ENCODE assay signal across 22 cellular contexts in the genomic region with DNA sequence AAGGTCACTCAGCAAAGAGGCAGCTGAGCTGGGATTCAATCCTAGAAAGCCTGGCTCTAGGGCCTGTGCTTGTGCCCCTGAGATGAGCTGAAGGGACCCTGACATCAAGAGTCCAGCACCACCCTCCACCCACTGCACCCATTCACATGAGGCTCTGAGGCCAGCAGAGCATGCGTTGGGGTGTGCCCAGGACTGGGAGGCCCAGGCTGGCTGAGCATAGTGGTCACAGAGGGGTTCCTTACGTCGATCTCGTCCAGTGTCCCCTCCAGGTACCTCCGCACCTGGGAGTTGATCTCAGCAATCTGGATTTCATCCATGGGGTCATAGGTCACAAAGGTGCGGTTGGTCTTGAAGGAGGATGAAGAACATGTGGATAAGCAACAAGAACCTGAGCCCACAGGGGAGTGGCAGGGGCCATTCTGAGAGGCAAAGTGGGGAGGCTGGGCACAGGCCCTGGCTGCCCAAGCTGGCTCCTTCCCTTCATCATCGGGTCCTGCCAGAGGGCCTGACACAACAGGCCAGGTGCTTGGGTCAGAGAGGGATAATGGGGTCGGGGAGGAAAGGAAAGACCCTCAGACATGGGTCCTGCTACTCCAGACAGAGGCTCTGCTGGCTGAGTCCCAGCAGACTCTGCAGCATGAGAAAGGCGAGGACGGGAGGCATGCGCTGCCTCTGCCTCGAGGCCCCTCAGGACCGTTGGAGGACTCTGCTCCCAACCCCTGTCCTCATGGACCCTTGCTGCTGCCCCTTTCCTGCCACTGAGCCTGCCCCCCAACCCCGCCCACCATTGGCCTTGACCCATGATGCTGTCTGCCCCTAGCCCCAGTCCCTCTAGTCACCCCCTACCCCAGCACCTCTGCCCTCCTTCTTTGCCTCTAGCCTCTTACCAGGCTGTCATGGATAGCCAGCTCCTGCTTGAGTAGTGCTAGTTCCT.
"Had no signal": no experiment of that assay in that cellular context is flagged by ENCODE, and none has a peak within 500 bp of the region (broad histone marks: within the 10 kb centered on the region; RNA-seq: fewer than 3 reads in every experiment).

No MANE protein-coding gene starts in this region.

- H3K4me1 ChIP-seq: Peyer's patch, SJSA1 had no signal

- H3K27me3 Mint-ChIP-seq: activated CD8-positive, alpha-beta memory T cell treated with anti-CD3 and anti-CD28 coated beads, Interleukin-2, amount 10 ng/mL, durations not matched to agents 7 days and 5 days; activated naive CD8-positive, alpha-beta T cell; activated T-cell treated with anti-CD3 and anti-CD28 coated beads, Interleukin-2, amount 50 U/mL, for 24 hours had no signal

- DNase-seq: activated CD4-positive, alpha-beta T cell treated with anti-CD3 and anti-CD28 coated beads for 1 hour; activated CD4-positive, alpha-beta T cell treated with anti-CD3 and anti-CD28 coated beads, Interleukin-2, amount 10 ng/mL, durations not matched to agents 24 days and 14 days; activated CD4-positive, alpha-beta T cell treated with anti-CD3 and anti-CD28 coated beads, Interleukin-2, amount 50 U/mL, for 48 hours; activated CD8-positive, alpha-beta memory T cell treated with anti-CD3 and anti-CD28 coated beads, Interleukin-2, amount 10 ng/mL, durations not matched to agents 7 days and 5 days; activated gamma-delta T cell; activated naive CD4-positive, alpha-beta T cell treated with anti-CD3 and anti-CD28 coated beads for 36 hours; activated T-cell treated with anti-CD3 and anti-CD28 coated beads, Interleukin-2, amount 50 U/mL, for 24 hours; MM.1S; NCI-H1105; NCI-H1436; NCI-H1694 treated with DMSO at 0.1 percent for 48 hours; NCI-H2081; NCI-H510A treated with DMSO at 0.1 percent for 48 hours; Peyer's patch; Right ventricle myocardium superior; SW 1271 had no signal

- H3K36me3 ChIP-seq: Peyer's patch, SJSA1 had no signal

- H3K4me1 Mint-ChIP-seq: activated CD4-positive, alpha-beta T cell treated with anti-CD3 and anti-CD28 coated beads, Interleukin-2, amount 10 ng/mL, durations not matched to agents 24 days and 14 days had no signal

- H3K9me3 Mint-ChIP-seq: activated CD4-positive, alpha-beta T cell treated with anti-CD3 and anti-CD28 coated beads, Interleukin-2, amount 10 ng/mL, durations not matched to agents 24 days and 14 days; activated naive CD4-positive, alpha-beta T cell treated with anti-CD3 and anti-CD28 coated beads for 36 hours; activated T-cell treated with anti-CD3 and anti-CD28 coated beads, Interleukin-2, amount 50 U/mL, for 24 hours; activated T-helper 1 cell treated with anti-CD3 and anti-CD28 coated beads, Interleukin-12 subunit alpha, Interleukin-12 subunit beta, Interleukin-2, Interleukin-4 antibody, amounts not matched to agents 30 ng/mL and 10 ng/mL and 1 ng/mL, durations not matched to agents 14 hours and 24 hours and 36 hours; T-helper 1 cell treated with Interleukin-12 subunit alpha and Interleukin-12 subunit beta and Interleukin-4 antibody, amounts not matched to agents 30 μg/mL and 1 μg/mL, for 36 hours had no signal

- H3K9me3 ChIP-seq: Peyer's patch, SJSA1 had no signal

- ATAC-seq: activated CD8-positive, alpha-beta memory T cell treated with anti-CD3 and anti-CD28 coated beads, Interleukin-2, amount 10 ng/mL, durations not matched to agents 7 days and 5 days; SK-N-SH treated with all-trans-retinoic acid at 6 μM for 48 hours had no signal

- H3K4me3 Mint-ChIP-seq: activated CD4-positive, alpha-beta T cell treated with anti-CD3 and anti-CD28 coated beads, Interleukin-2, amount 10 ng/mL, durations not matched to agents 24 days and 14 days; activated CD8-positive, alpha-beta memory T cell treated with anti-CD3 and anti-CD28 coated beads, Interleukin-2, amount 10 ng/mL, durations not matched to agents 7 days and 5 days; activated naive CD4-positive, alpha-beta T cell treated with anti-CD3 and anti-CD28 coated beads for 36 hours; activated naive CD8-positive, alpha-beta T cell; activated T-cell treated with anti-CD3 and anti-CD28 coated beads, Interleukin-2, amount 50 U/mL, for 24 hours; activated T-helper 1 cell treated with anti-CD3 and anti-CD28 coated beads, Interleukin-12 subunit alpha, Interleukin-12 subunit beta, Interleukin-2, Interleukin-4 antibody, amounts not matched to agents 30 ng/mL and 10 ng/mL and 1 ng/mL, durations not matched to agents 14 hours and 24 hours and 36 hours; T-helper 1 cell treated with Interleukin-12 subunit alpha and Interleukin-12 subunit beta and Interleukin-4 antibody, amounts not matched to agents 30 μg/mL and 1 μg/mL, for 36 hours had no signal

- H3K27ac ChIP-seq: Peyer's patch, RWPE1, SJSA1 had no signal

- H3K27me3 ChIP-seq: Peyer's patch, SJSA1 had no signal

- H3K27ac Mint-ChIP-seq: activated CD4-positive, alpha-beta T cell treated with anti-CD3 and anti-CD28 coated beads, Interleukin-2, amount 10 ng/mL, durations not matched to agents 24 days and 14 days; activated CD8-positive, alpha-beta memory T cell treated with anti-CD3 and anti-CD28 coated beads, Interleukin-2, amount 10 ng/mL, durations not matched to agents 7 days and 5 days; activated naive CD4-positive, alpha-beta T cell treated with anti-CD3 and anti-CD28 coated beads for 36 hours; activated naive CD8-positive, alpha-beta T cell; activated T-cell treated with anti-CD3 and anti-CD28 coated beads, Interleukin-2, amount 50 U/mL, for 24 hours; activated T-helper 1 cell treated with anti-CD3 and anti-CD28 coated beads, Interleukin-12 subunit alpha, Interleukin-12 subunit beta, Interleukin-2, Interleukin-4 antibody, amounts not matched to agents 30 ng/mL and 10 ng/mL and 1 ng/mL, durations not matched to agents 14 hours and 24 hours and 36 hours; T-helper 1 cell treated with Interleukin-12 subunit alpha and Interleukin-12 subunit beta and Interleukin-4 antibody, amounts not matched to agents 30 μg/mL and 1 μg/mL, for 36 hours had no signal

- H3K4me3 ChIP-seq: Peyer's patch, SJSA1 had no signal

- H3K36me3 Mint-ChIP-seq: activated CD8-positive, alpha-beta memory T cell treated with anti-CD3 and anti-CD28 coated beads, Interleukin-2, amount 10 ng/mL, durations not matched to agents 7 days and 5 days; activated naive CD8-positive, alpha-beta T cell had no signal
